ENCODE assay signal across 1 cellular context in the genomic region with DNA sequence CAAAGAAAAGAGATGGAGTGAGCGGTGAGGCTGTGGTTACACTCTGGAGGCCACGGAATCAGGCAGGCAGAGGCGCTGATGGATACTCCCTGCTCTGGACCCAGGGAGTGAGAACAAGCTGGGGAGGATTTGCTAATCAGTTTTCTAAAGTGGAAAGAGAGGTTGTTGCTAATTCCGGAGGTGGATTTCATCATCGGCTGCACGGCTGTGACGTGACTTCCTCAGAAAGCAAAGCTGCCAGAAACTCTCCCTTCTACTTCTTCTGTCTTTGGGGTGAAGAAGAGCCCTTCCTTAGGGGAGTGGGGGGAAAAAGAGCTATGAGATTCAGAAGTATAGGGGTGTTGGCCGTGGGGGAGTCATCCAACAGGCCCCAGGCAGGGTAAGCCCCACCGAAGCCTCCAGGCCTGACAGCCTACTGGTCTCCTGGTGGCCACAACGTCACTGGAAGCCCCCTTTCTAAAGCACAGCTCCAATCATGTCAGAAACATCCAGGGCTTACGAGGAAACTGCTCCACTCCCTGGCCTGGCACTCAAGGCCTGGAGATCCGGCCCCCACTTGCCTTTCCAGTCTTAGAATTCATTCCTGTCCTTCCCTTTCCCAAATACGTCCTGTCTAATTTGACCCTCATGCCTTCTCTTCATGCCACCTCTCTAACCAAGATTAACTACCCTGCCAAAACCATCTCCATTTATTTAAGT.
TF ChIP-seq lines count a peak whose summit lies in the region.

No MANE protein-coding gene starts in this region.

TF ChIP-seq in HCT116, 20 proteins besides CTCF, POLR2A, EP300 and RAD21 (continued from another document):
- TF ChIP-seq JUND (IDR thresholded peaks at IDR 0.05) (no peak), CEBPB (IDR thresholded peaks at IDR 0.05; ENCODE audit: low read depth) (0 out of 2 replicates have a peak, but pooled peaks have one; percentile 23), ZFX (IDR thresholded peaks at IDR 0.05) (no peak), SP1 (IDR thresholded peaks at IDR 0.05; ENCODE audit: low read depth) (no peak)
